Comparison of ENCODE assay signal across 8 cellular contexts in the genomic region with DNA sequence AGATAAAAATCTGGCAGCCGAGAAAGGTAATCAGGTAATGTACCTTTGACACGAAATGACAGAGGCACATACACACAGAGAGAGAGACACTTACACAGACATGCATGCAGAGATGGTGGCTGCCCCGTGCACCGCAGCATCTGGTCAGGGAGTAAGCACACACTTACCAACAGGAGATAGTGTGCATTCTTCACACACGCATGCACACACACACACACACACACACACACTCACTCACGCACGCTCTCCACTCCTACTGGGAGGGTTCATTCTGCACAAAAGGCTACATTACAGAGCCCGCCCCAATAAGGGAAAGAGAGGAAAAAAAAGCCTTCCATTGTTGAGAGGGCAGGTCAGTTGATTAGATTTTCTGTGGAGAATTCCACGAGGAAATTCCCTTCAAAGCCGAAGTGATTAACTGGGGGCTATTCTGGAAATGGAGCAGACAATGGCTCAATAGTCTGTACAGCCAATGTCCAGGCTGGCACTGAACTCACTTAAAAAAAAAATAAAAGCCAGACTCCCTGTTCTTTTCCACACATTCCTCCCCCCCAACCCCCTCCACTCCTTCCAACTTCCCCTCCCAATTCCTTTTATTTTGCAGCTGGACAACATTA. TPM values are rescaled to one million over a fixed set of nuclear protein-coding genes. Genes with fewer than 3 reads are reported as not detected.
DNase-seq lines count a peak whose midpoint lies in the region; ATAC-seq and TF ChIP-seq lines count a peak whose summit lies in the region.

No MANE protein-coding gene starts in this region.

- H3K36me3 ChIP-seq in H7 (replicated peaks; ENCODE audit: control insufficient read depth, insufficient read depth, low read length), result no peaks in the 10 kb centered on the region
- H3K36me3 ChIP-seq in SK-N-SH (replicated peaks in 1 of 2; ENCODE audit: control insufficient read depth in 1 of 2, insufficient read depth in 2 of 2, low read length in 1 of 2), result no peaks in the 10 kb centered on the region
- H3K36me3 ChIP-seq in heart right ventricle, result no peaks in the 10 kb centered on the region

- H3K79me2 ChIP-seq in SK-N-SH (ENCODE audit: insufficient read depth), result no peaks in the 10 kb centered on the region

- peak overlapping the region; percentile 69; the same call in 1 of the 2 replicates for H3K4me2 ChIP-seq in SK-N-SH

- TF ChIP-seq EP300 in SK-N-SH (IDR thresholded peaks at IDR 0.05; ENCODE audit: borderline replicate concordance in 1 of 2, low read depth in 1 of 2, low read length in 1 of 2), result no peak

- no peak overlapping the region for H3K9ac ChIP-seq in SK-N-SH

- no peak for TF ChIP-seq RAD21 in SK-N-SH (IDR thresholded peaks at IDR 0.05; ENCODE audit: low read length)

- intact Hi-C loops in heart right ventricle (cut with DNase I), result no loop called here

- WGBS in SK-N-SH (ENCODE audit: low lambda C conversion rate), result 13% methylated on average over 10 of the region's 10 CpGs
- WGBS in heart right ventricle, 2 donors, result 11 to 13% methylated on average over 10 of the region's 10 CpGs

- ATAC-seq in heart right ventricle, result peak in 7 of 8 donors; percentile 20 to 67 (median 52)
- ATAC-seq in GM19324 (IDR thresholded peaks at IDR 0.05; ENCODE audit: low FRiP score, unreplicated experiment), result no peak
- ATAC-seq in HG03108 (IDR thresholded peaks at IDR 0.05; ENCODE audit: unreplicated experiment), result no peak

- H2AFZ ChIP-seq in SK-N-SH (ENCODE audit: low read depth), result no peak overlapping the region

- H3F3A ChIP-seq in SK-N-SH (replicated peaks; ENCODE audit: insufficient read depth), result no peaks in the 10 kb centered on the region

- H3K4me1 ChIP-seq in SK-N-SH (ENCODE audit: control insufficient read depth in 1 of 2, insufficient read depth in 2 of 2, low read depth in 1 of 2, low read length in 1 of 2) (peaks cover 0 to 5% of the 10 kb centered on the region in 2 experiments; a peak in 2 of 4 replicates), heart right ventricle (peaks cover 0 to 6% (median 0%) of the 10 kb centered on the region in 9 donors)

- POLR2A ChIA-PET in SK-N-SH (lab: Yijun Ruan, JAX), result no interaction called here

- DNase-seq in H7 (no peak), SK-N-SH (peak; percentile 9), heart right ventricle (peak in 1 of 2 donors; percentile 20), pons (ENCODE audit: low spot score) (peak; percentile 35), NCI-H226 (no peak), OCI-M2 (lab: John Stamatoyannopoulos, UW; ENCODE audit: unreplicated experiment) (no peak)

- CTCF ChIA-PET in SK-N-SH (lab: Yijun Ruan, JAX), result no interaction called here

- TF ChIP-seq CTCF in SK-N-SH (IDR thresholded peaks at IDR 0.05) (no peak), heart right ventricle (IDR thresholded peaks at IDR 0.05) (no peak)

- H3K27me3 ChIP-seq in H7 (ENCODE audit: control insufficient read depth, insufficient read depth, low read length) (peaks cover 12% of the 10 kb centered on the region; the same call in 1 of the 2 replicates), SK-N-SH (ENCODE audit: insufficient read depth) (peaks cover 12% of the 10 kb centered on the region), heart right ventricle (peaks cover 0 to 42% (median 15%) of the 10 kb centered on the region in 7 donors)

- H3K4me3 ChIP-seq in H7 (ENCODE audit: insufficient read depth, low read depth, low read length) (peak overlapping the region; percentile 25), SK-N-SH (ENCODE audit: low read depth in 2 of 2, low read length in 1 of 2) (peak overlapping the region in 1 of 2 experiments; percentile 38; a peak in 2 of 4 replicates), heart right ventricle (peak overlapping the region in 9 of 10 donors; percentile 29 to 56 (median 50))

- no peaks in the 10 kb centered on the region for H4K20me1 ChIP-seq in SK-N-SH (ENCODE audit: insufficient read depth)

- no peak overlapping the region for H3K27ac ChIP-seq in SK-N-SH (ENCODE audit: low read depth in 2 of 2, low read length in 1 of 2)
- peak overlapping the region in 3 of 10 donors; percentile 9 to 56 (median 45) for H3K27ac ChIP-seq in heart right ventricle

- no peaks in the 10 kb centered on the region for H3K9me2 ChIP-seq in SK-N-SH

- no peaks in the 10 kb centered on the region for H3K9me3 ChIP-seq in SK-N-SH
- no peaks in the 10 kb centered on the region for H3K9me3 ChIP-seq in heart right ventricle

TF ChIP-seq in SK-N-SH, 30 proteins besides CTCF, POLR2A, EP300 and RAD21:
- TF ChIP-seq EZH2phosphoT487 (IDR thresholded peaks at IDR 0.05; ENCODE audit: borderline replicate concordance, low read depth) (no peak), MEF2A (IDR thresholded peaks at IDR 0.05; ENCODE audit: borderline replicate concordance, low read depth) (no peak), RCOR1 (IDR thresholded peaks at IDR 0.05; ENCODE audit: low read length) (no peak), TEAD4 (IDR thresholded peaks at IDR 0.05; ENCODE audit: borderline replicate concordance, insufficient read depth) (no peak), RFX5 (IDR thresholded peaks at IDR 0.05; ENCODE audit: low read length) (no peak), GATA2 (CRISPR knock-in tag; IDR thresholded peaks at IDR 0.05) (no peak), NRF1 (IDR thresholded peaks at IDR 0.05; ENCODE audit: low read depth, low read length) (no peak), CHD2 (IDR thresholded peaks at IDR 0.05; ENCODE audit: low read length, partially characterized antibody) (no peak), RXRA (IDR thresholded peaks at IDR 0.05; ENCODE audit: borderline replicate concordance, low read depth) (no peak), GABPA (IDR thresholded peaks at IDR 0.05; ENCODE audit: low read depth) (no peak), NFIC (IDR thresholded peaks at IDR 0.05; ENCODE audit: borderline replicate concordance) (no peak), PBX3 (IDR thresholded peaks at IDR 0.05) (no peak), YY1 (IDR thresholded peaks at IDR 0.05; ENCODE audit: low read depth) (no peak), MXI1 (IDR thresholded peaks at IDR 0.05; ENCODE audit: low read depth, low read length) (no peak)

RNA-seq across cellular contexts. Expression of gene SOX5, which starts 1.4 kb away (rescaled TPM):
- 3.3 and 3.8 TPM in 2 replicates for total RNA-seq in H7 (2014; rRNA removed; shearing (Covaris generic))
- polyA plus RNA-seq in SK-N-SH (2012; rRNA removed), result 0.21 and 0.39 TPM in 2 replicates
- 0.21 and 0.30 TPM in 2 replicates for polyA plus RNA-seq in SK-N-SH (2012; cell fraction: cytosol; rRNA removed)
- 0.32 and 0.47 TPM in 2 replicates for polyA plus RNA-seq in SK-N-SH (2012; cell fraction: nucleus; rRNA removed)
- total RNA-seq in heart right ventricle, result 1 to 10 TPM; 1.8 to 4.3 (median 2.5) TPM
- polyA plus RNA-seq in heart right ventricle, result under 1 TPM; 0.17 to 0.66 TPM

Comparison
In these comparisons a context has a peak if more than half of its experiments do, and no peak if none do; other contexts are left out.
1. DNase-seq: peak in SK-N-SH (single experiment) and pons (single experiment); none in H7 (single experiment), NCI-H226 (single experiment) and OCI-M2 (single experiment).
2. ATAC-seq: peak in heart right ventricle (7 of 8); none in GM19324 (single experiment) and HG03108 (single experiment).